In genomic region chr9:33184947-33185346, GRCh38 we compare ENCODE assay signal across 1 cellular context.
TF ChIP-seq lines count a peak whose summit lies in the region.

No MANE protein-coding gene starts in this region.

TF ChIP-seq in IMR-90, 13 proteins besides CTCF, POLR2A, EP300 and RAD21:
- no peak for TF ChIP-seq NFE2L2 (IDR thresholded peaks at IDR 0.05; ENCODE audit: low read depth, low read length)
